Comparison of ENCODE assay signal across 19 cellular contexts in genomic region chr1:99198377-99198776, GRCh38.
DNase-seq lines count a peak whose midpoint lies in the region; ATAC-seq and TF ChIP-seq lines count a peak whose summit lies in the region.
"Had no signal": no experiment of that assay in that cellular context is flagged by ENCODE, and none has a peak within 500 bp of the region (broad histone marks: within the 10 kb centered on the region; RNA-seq: fewer than 3 reads in every experiment).

No MANE protein-coding gene starts in this region.

- no peak overlapping the region for H3K27ac ChIP-seq in SK-N-SH (ENCODE audit: low read depth in 2 of 2, low read length in 1 of 2)
- no peak overlapping the region for H3K27ac ChIP-seq in PC-3 (ENCODE audit: low read length)
- H3K27ac ChIP-seq: BLaER1 had no signal

- H2AFZ ChIP-seq in SK-N-SH (ENCODE audit: low read depth) (no peak overlapping the region), PC-3 (ENCODE audit: low read length) (no peak overlapping the region)

- H3K79me2 ChIP-seq in SK-N-SH (ENCODE audit: insufficient read depth) (no peaks in the 10 kb centered on the region), PC-3 (ENCODE audit: low read length) (no peaks in the 10 kb centered on the region)

- ATAC-seq in SK-N-SH treated with all-trans-retinoic acid at 6 μM for 48 hours (no peak), PC-3 (no peak)

- CTCF ChIA-PET in SK-N-SH (lab: Yijun Ruan, JAX) (interaction anchor here (1.2 to 1.7 kb wide), 3 partner anchors 17 to 284 kb away, joined by 3 to 9 read pairs (median 5); no protein-coding TSS in a partner anchor), PC-3 (lab: Charles Lee) (no interaction called here)

- H3K27me3 ChIP-seq in SK-N-SH (ENCODE audit: insufficient read depth) (no peaks in the 10 kb centered on the region), PC-3 (ENCODE audit: low read length) (no peaks in the 10 kb centered on the region)
- H3K27me3 ChIP-seq: BE2C, BLaER1 had no signal

- TF ChIP-seq CTCF in SK-N-SH (IDR thresholded peaks at IDR 0.05): no peak
- TF ChIP-seq CTCF in PC-3 (conservative IDR thresholded peaks at IDR 0.05; ENCODE audit: low read depth, low read length): no peak

- H3K4me1 ChIP-seq in SK-N-SH (ENCODE audit: control insufficient read depth in 1 of 2, insufficient read depth in 2 of 2, low read depth in 1 of 2, low read length in 1 of 2) (no peaks in the 10 kb centered on the region; a peak in 1 of 4 replicates), PC-3 (ENCODE audit: insufficient read depth, low read length) (no peaks in the 10 kb centered on the region)
- H3K4me1 ChIP-seq: BE2C, BLaER1 had no signal

- POLR2A ChIA-PET in SK-N-SH (lab: Yijun Ruan, JAX) (no interaction called here), PC-3 (lab: Charles Lee; ENCODE audit: unreplicated experiment) (no interaction called here)

- no peak for TF ChIP-seq EP300 in SK-N-SH (IDR thresholded peaks at IDR 0.05; ENCODE audit: borderline replicate concordance in 1 of 2, low read depth in 1 of 2, low read length in 1 of 2)

- DNase-seq in SK-N-SH: no peak
- peak; percentile 7 for DNase-seq in EH (ENCODE audit: low read depth)
- DNase-seq in SK-N-DZ (ENCODE audit: low spot score): peak; percentile 81
- no peak for DNase-seq in activated T-cell treated with anti-CD3 and anti-CD28 coated beads, Interleukin-2, amount 50 U/mL, for 48 hours
- no peak for DNase-seq in PC-3
- DNase-seq in inferior parietal cortex (ENCODE audit: extremely low spot score): no peak
- DNase-seq: 8988T; ACHN; BE2C; C1 segment of cervical spinal cord; CD4-positive, alpha-beta memory T cell; CD4-positive, CD25-positive, alpha-beta regulatory T cell; CD8-positive, alpha-beta memory T cell; COR-L47; DMS79 treated with DMSO at 0.1 percent for 48 hours; EL; GDM1 had no signal

- H3F3A ChIP-seq in SK-N-SH (replicated peaks; ENCODE audit: insufficient read depth) (no peaks in the 10 kb centered on the region), PC-3 (ENCODE audit: low read length, unreplicated experiment) (no peaks in the 10 kb centered on the region)

- H4K20me1 ChIP-seq in SK-N-SH (ENCODE audit: insufficient read depth): no peaks in the 10 kb centered on the region
- H4K20me1 ChIP-seq in PC-3 (ENCODE audit: low read length): no peaks in the 10 kb centered on the region
- H4K20me1 ChIP-seq: BLaER1 had no signal

- WGBS in SK-N-SH (ENCODE audit: low lambda C conversion rate): 15% methylated on average over 1 of the region's 1 CpG

- no peaks in the 10 kb centered on the region for H3K9me2 ChIP-seq in SK-N-SH
- H3K9me2 ChIP-seq in PC-3 (replicated peaks; ENCODE audit: low read length): no peaks in the 10 kb centered on the region

- H3K36me3 ChIP-seq in SK-N-SH (replicated peaks in 1 of 2; ENCODE audit: control insufficient read depth in 1 of 2, insufficient read depth in 2 of 2, low read length in 1 of 2) (no peaks in the 10 kb centered on the region), PC-3 (ENCODE audit: low read depth, low read length) (no peaks in the 10 kb centered on the region)
- H3K36me3 ChIP-seq: BE2C, BLaER1 had no signal

- TF ChIP-seq RAD21 in SK-N-SH (IDR thresholded peaks at IDR 0.05; ENCODE audit: low read length): no peak

- H3K9me3 ChIP-seq in SK-N-SH (no peaks in the 10 kb centered on the region), PC-3 (ENCODE audit: low read length) (no peaks in the 10 kb centered on the region)
- H3K9me3 ChIP-seq: BE2C, BLaER1 had no signal

- no TSS peak for BruUV-seq in PC-3 (replicated peaks; lab: Mats Ljungman, UMichigan)

- no peak overlapping the region for H3K9ac ChIP-seq in SK-N-SH
- H3K9ac ChIP-seq in PC-3 (ENCODE audit: low read length): no peak overlapping the region
- H3K9ac ChIP-seq: BLaER1 had no signal

- H3K4me3 ChIP-seq in SK-N-SH (ENCODE audit: low read depth in 2 of 2, low read length in 1 of 2) (no peak overlapping the region), PC-3 (ENCODE audit: low read length) (no peak overlapping the region)
- H3K4me3 ChIP-seq: BLaER1 had no signal

- intact Hi-C loops in PC-3 (cut with micrococcal nuclease): no loop called here

- H3K4me2 ChIP-seq in SK-N-SH: no peak overlapping the region
- no peak overlapping the region for H3K4me2 ChIP-seq in PC-3 (ENCODE audit: low read length)
- H3K4me2 ChIP-seq: BLaER1 had no signal

TF ChIP-seq in SK-N-SH treated with all-trans-retinoic acid at 6 μM for 48 hours, 23 proteins besides CTCF, POLR2A, EP300 and RAD21 (continues in another document):
- TF ChIP-seq ZC3H10 (CRISPR knock-in tag; IDR thresholded peaks at IDR 0.05): no peak
- TF ChIP-seq BACH2 (CRISPR knock-in tag; IDR thresholded peaks at IDR 0.05; ENCODE audit: borderline replicate concordance): no peak
- no peak for TF ChIP-seq CREB5 (CRISPR knock-in tag; IDR thresholded peaks at IDR 0.05; ENCODE audit: low read depth)
- TF ChIP-seq ISL1 (CRISPR knock-in tag; IDR thresholded peaks at IDR 0.05): peak; percentile 99
- peak; percentile 58; the same call in 1 of the 2 replicates for TF ChIP-seq GLIS3 (CRISPR knock-in tag; IDR thresholded peaks at IDR 0.05)
- TF ChIP-seq RARB (CRISPR knock-in tag; IDR thresholded peaks at IDR 0.05): no peak
- TF ChIP-seq, protein P1, sequence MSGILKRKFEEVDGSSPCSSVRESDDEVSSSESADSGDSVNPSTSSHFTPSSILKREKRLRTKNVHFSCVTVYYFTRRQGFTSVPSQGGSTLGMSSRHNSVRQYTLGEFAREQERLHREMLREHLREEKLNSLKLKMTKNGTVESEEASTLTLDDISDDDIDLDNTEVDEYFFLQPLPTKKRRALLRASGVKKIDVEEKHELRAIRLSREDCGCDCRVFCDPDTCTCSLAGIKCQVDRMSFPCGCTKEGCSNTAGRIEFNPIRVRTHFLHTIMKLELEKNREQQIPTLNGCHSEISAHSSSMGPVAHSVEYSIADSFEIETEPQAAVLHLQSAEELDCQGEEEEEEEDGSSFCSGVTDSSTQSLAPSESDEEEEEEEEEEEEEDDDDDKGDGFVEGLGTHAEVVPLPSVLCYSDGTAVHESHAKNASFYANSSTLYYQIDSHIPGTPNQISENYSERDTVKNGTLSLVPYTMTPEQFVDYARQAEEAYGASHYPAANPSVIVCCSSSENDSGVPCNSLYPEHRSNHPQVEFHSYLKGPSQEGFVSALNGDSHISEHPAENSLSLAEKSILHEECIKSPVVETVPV (CRISPR knock-in tag; IDR thresholded peaks at IDR 0.05): 0 out of 2 replicates have a peak, but pooled peaks have one; percentile 36
- TF ChIP-seq PPARA (CRISPR knock-in tag; IDR thresholded peaks at IDR 0.05; ENCODE audit: borderline replicate concordance): no peak
- TF ChIP-seq ZFP30 (CRISPR knock-in tag; IDR thresholded peaks at IDR 0.05): no peak
- no peak for TF ChIP-seq SNAI2 (CRISPR knock-in tag; IDR thresholded peaks at IDR 0.05)
- TF ChIP-seq ARNTL (CRISPR knock-in tag; IDR thresholded peaks at IDR 0.05; ENCODE audit: borderline replicate concordance, low read depth): no peak

TF ChIP-seq in SK-N-SH, 30 proteins besides CTCF, POLR2A, EP300 and RAD21:
- TF ChIP-seq RXRA (IDR thresholded peaks at IDR 0.05; ENCODE audit: borderline replicate concordance, low read depth): no peak
- TF ChIP-seq SIN3A (IDR thresholded peaks at IDR 0.05; ENCODE audit: borderline replicate concordance, low read depth, low read length): no peak
- no peak for TF ChIP-seq JUND (IDR thresholded peaks at IDR 0.05)
- no peak for TF ChIP-seq USF2 (IDR thresholded peaks at IDR 0.05; ENCODE audit: borderline replicate concordance, low read depth, low read length)
- TF ChIP-seq MXI1 (IDR thresholded peaks at IDR 0.05; ENCODE audit: low read depth, low read length): no peak
- no peak for TF ChIP-seq YY1 (IDR thresholded peaks at IDR 0.05; ENCODE audit: low read depth)
- no peak for TF ChIP-seq FOXM1 (IDR thresholded peaks at IDR 0.05; ENCODE audit: low read depth)
- no peak for TF ChIP-seq TCF12 (IDR thresholded peaks at IDR 0.05)
- TF ChIP-seq NFIC (IDR thresholded peaks at IDR 0.05; ENCODE audit: borderline replicate concordance): no peak
- TF ChIP-seq, protein P2, sequence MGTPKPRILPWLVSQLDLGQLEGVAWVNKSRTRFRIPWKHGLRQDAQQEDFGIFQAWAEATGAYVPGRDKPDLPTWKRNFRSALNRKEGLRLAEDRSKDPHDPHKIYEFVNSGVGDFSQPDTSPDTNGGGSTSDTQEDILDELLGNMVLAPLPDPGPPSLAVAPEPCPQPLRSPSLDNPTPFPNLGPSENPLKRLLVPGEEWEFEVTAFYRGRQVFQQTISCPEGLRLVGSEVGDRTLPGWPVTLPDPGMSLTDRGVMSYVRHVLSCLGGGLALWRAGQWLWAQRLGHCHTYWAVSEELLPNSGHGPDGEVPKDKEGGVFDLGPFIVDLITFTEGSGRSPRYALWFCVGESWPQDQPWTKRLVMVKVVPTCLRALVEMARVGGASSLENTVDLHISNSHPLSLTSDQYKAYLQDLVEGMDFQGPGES (IDR thresholded peaks at IDR 0.05; ENCODE audit: low read depth, low read length): no peak
- no peak for TF ChIP-seq FOSL2 (IDR thresholded peaks at IDR 0.05; ENCODE audit: borderline replicate concordance, low read depth)
- TF ChIP-seq, protein P3, sequence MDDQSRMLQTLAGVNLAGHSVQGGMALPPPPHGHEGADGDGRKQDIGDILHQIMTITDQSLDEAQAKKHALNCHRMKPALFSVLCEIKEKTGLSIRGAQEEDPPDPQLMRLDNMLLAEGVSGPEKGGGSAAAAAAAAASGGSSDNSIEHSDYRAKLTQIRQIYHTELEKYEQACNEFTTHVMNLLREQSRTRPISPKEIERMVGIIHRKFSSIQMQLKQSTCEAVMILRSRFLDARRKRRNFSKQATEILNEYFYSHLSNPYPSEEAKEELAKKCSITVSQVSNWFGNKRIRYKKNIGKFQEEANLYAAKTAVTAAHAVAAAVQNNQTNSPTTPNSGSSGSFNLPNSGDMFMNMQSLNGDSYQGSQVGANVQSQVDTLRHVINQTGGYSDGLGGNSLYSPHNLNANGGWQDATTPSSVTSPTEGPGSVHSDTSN (IDR thresholded peaks at IDR 0.05): no peak
- no peak for TF ChIP-seq RCOR1 (IDR thresholded peaks at IDR 0.05; ENCODE audit: low read length)
- TF ChIP-seq TEAD4 (IDR thresholded peaks at IDR 0.05; ENCODE audit: borderline replicate concordance, insufficient read depth): no peak
- TF ChIP-seq ELF1 (IDR thresholded peaks at IDR 0.05): no peak

Comparison
In these comparisons a context has a peak if more than half of its experiments do, and no peak if none do; other contexts are left out.
1. DNase-seq: peak in EH (single experiment) and SK-N-DZ (single experiment); none in SK-N-SH (single experiment), activated T-cell treated with anti-CD3 and anti-CD28 coated beads, Interleukin-2, amount 50 U/mL, for 48 hours (0 of 2), PC-3 (single experiment) and inferior parietal cortex (single experiment).